In genomic region chr5:87268126-87268969, GRCh38 we compare ENCODE assay signal across 1 cellular context.
TF ChIP-seq lines count a peak whose summit lies in the region.

No MANE protein-coding gene starts in this region.

TF ChIP-seq in K562, 482 proteins besides CTCF, POLR2A, EP300 and RAD21 (continued from another document and continues in another):
- no peak for TF ChIP-seq ZNF707 (CRISPR knock-in tag; conservative IDR thresholded peaks at IDR 0.05)
- TF ChIP-seq NFIC (IDR thresholded peaks at IDR 0.05): no peak
- no peak for TF ChIP-seq SUPT5H (IDR thresholded peaks at IDR 0.05)
- TF ChIP-seq ZNF444 (CRISPR knock-in tag; IDR thresholded peaks at IDR 0.05): no peak
- TF ChIP-seq, protein P1, sequence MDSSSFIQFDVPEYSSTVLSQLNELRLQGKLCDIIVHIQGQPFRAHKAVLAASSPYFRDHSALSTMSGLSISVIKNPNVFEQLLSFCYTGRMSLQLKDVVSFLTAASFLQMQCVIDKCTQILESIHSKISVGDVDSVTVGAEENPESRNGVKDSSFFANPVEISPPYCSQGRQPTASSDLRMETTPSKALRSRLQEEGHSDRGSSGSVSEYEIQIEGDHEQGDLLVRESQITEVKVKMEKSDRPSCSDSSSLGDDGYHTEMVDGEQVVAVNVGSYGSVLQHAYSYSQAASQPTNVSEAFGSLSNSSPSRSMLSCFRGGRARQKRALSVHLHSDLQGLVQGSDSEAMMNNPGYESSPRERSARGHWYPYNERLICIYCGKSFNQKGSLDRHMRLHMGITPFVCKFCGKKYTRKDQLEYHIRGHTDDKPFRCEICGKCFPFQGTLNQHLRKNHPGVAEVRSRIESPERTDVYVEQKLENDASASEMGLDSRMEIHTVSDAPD (CRISPR knock-in tag; IDR thresholded peaks at IDR 0.05): no peak
- peak; percentile 15; the same call in 1 of the 2 replicates for TF ChIP-seq PHF8 (IDR thresholded peaks at IDR 0.05; ENCODE audit: borderline replicate concordance, low read length)
- TF ChIP-seq, protein P2, sequence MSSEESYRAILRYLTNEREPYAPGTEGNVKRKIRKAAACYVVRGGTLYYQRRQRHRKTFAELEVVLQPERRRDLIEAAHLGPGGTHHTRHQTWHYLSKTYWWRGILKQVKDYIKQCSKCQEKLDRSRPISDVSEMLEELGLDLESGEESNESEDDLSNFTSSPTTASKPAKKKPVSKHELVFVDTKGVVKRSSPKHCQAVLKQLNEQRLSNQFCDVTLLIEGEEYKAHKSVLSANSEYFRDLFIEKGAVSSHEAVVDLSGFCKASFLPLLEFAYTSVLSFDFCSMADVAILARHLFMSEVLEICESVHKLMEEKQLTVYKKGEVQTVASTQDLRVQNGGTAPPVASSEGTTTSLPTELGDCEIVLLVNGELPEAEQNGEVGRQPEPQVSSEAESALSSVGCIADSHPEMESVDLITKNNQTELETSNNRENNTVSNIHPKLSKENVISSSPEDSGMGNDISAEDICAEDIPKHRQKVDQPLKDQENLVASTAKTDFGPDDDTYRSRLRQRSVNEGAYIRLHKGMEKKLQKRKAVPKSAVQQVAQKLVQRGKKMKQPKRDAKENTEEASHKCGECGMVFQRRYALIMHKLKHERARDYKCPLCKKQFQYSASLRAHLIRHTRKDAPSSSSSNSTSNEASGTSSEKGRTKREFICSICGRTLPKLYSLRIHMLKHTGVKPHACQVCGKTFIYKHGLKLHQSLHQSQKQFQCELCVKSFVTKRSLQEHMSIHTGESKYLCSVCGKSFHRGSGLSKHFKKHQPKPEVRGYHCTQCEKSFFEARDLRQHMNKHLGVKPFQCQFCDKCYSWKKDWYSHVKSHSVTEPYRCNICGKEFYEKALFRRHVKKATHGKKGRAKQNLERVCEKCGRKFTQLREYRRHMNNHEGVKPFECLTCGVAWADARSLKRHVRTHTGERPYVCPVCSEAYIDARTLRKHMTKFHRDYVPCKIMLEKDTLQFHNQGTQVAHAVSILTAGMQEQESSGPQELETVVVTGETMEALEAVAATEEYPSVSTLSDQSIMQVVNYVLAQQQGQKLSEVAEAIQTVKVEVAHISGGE (CRISPR knock-in tag; IDR thresholded peaks at IDR 0.05): no peak
- no peak for TF ChIP-seq CBFB (CRISPR knock-in tag; IDR thresholded peaks at IDR 0.05)
- TF ChIP-seq USF1 (CRISPR knock-in tag; IDR thresholded peaks at IDR 0.05): no peak
- peak; percentile 67; the same call in 1 of the 2 replicates for TF ChIP-seq NKRF (IDR thresholded peaks at IDR 0.05; ENCODE audit: borderline replicate concordance)
- TF ChIP-seq ZKSCAN3 (CRISPR knock-in tag; IDR thresholded peaks at IDR 0.05): no peak
- TF ChIP-seq, protein P3, sequence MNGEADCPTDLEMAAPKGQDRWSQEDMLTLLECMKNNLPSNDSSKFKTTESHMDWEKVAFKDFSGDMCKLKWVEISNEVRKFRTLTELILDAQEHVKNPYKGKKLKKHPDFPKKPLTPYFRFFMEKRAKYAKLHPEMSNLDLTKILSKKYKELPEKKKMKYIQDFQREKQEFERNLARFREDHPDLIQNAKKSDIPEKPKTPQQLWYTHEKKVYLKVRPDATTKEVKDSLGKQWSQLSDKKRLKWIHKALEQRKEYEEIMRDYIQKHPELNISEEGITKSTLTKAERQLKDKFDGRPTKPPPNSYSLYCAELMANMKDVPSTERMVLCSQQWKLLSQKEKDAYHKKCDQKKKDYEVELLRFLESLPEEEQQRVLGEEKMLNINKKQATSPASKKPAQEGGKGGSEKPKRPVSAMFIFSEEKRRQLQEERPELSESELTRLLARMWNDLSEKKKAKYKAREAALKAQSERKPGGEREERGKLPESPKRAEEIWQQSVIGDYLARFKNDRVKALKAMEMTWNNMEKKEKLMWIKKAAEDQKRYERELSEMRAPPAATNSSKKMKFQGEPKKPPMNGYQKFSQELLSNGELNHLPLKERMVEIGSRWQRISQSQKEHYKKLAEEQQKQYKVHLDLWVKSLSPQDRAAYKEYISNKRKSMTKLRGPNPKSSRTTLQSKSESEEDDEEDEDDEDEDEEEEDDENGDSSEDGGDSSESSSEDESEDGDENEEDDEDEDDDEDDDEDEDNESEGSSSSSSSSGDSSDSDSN (IDR thresholded peaks at IDR 0.05; ENCODE audit: borderline replicate concordance in 1 of 2, low read depth in 2 of 2, low read length in 2 of 2): peak; percentile 69 to 87; a peak in 1 of 4 replicates
- no peak for TF ChIP-seq XRCC4 (IDR thresholded peaks at IDR 0.05; ENCODE audit: extremely low read depth, insufficient read depth, insufficient read length)
- TF ChIP-seq EWSR1 (IDR thresholded peaks at IDR 0.05; ENCODE audit: borderline replicate concordance, low read depth, partially characterized antibody): no peak
- peak; percentile 83 for TF ChIP-seq FIP1L1 (IDR thresholded peaks at IDR 0.05; ENCODE audit: low read depth, low read length, poor library complexity, severe bottlenecking)
- TF ChIP-seq YBX1 (IDR thresholded peaks at IDR 0.05): no peak
- TF ChIP-seq, protein P4, sequence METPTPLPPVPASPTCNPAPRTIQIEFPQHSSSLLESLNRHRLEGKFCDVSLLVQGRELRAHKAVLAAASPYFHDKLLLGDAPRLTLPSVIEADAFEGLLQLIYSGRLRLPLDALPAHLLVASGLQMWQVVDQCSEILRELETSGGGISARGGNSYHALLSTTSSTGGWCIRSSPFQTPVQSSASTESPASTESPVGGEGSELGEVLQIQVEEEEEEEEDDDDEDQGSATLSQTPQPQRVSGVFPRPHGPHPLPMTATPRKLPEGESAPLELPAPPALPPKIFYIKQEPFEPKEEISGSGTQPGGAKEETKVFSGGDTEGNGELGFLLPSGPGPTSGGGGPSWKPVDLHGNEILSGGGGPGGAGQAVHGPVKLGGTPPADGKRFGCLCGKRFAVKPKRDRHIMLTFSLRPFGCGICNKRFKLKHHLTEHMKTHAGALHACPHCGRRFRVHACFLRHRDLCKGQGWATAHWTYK (CRISPR knock-in tag; IDR thresholded peaks at IDR 0.05): no peak
- TF ChIP-seq, protein P5, sequence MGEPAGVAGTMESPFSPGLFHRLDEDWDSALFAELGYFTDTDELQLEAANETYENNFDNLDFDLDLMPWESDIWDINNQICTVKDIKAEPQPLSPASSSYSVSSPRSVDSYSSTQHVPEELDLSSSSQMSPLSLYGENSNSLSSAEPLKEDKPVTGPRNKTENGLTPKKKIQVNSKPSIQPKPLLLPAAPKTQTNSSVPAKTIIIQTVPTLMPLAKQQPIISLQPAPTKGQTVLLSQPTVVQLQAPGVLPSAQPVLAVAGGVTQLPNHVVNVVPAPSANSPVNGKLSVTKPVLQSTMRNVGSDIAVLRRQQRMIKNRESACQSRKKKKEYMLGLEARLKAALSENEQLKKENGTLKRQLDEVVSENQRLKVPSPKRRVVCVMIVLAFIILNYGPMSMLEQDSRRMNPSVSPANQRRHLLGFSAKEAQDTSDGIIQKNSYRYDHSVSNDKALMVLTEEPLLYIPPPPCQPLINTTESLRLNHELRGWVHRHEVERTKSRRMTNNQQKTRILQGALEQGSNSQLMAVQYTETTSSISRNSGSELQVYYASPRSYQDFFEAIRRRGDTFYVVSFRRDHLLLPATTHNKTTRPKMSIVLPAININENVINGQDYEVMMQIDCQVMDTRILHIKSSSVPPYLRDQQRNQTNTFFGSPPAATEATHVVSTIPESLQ (CRISPR knock-in tag; IDR thresholded peaks at IDR 0.05): no peak
- peak; percentile 52 for TF ChIP-seq TFAP4 (CRISPR knock-in tag; IDR thresholded peaks at IDR 0.05; ENCODE audit: borderline replicate concordance)
- TF ChIP-seq SIN3B (IDR thresholded peaks at IDR 0.05; ENCODE audit: low read depth): no peak
- no peak for TF ChIP-seq MEF2D (tag; conservative IDR thresholded peaks at IDR 0.05; ENCODE audit: low read depth)
- TF ChIP-seq RFX7 (CRISPR knock-in tag; IDR thresholded peaks at IDR 0.05): no peak
- no peak for TF ChIP-seq CBX8 (IDR thresholded peaks at IDR 0.05; ENCODE audit: borderline replicate concordance, extremely low read depth, low read depth, low read length, poor library complexity, severe bottlenecking)
- no peak for TF ChIP-seq DEAF1 (CRISPR knock-in tag; IDR thresholded peaks at IDR 0.05)
- 0 out of 2 replicates have a peak, but pooled peaks have one; percentile 8 for TF ChIP-seq TAF7 (tag; IDR thresholded peaks at IDR 0.05)
- TF ChIP-seq ZNF274 (IDR thresholded peaks at IDR 0.05; ENCODE audit: borderline replicate concordance, low read depth, low read length): no peak
- TF ChIP-seq MTA3 (IDR thresholded peaks at IDR 0.05; ENCODE audit: borderline replicate concordance): peak; percentile 86
- no peak for TF ChIP-seq NR2F6 (CRISPR knock-in tag; IDR thresholded peaks at IDR 0.05)
- no peak for TF ChIP-seq ZBTB8A (IDR thresholded peaks at IDR 0.05; ENCODE audit: partially characterized antibody)
- TF ChIP-seq RUNX1 (IDR thresholded peaks at IDR 0.05; ENCODE audit: low read depth): no peak
- TF ChIP-seq, protein P6, sequence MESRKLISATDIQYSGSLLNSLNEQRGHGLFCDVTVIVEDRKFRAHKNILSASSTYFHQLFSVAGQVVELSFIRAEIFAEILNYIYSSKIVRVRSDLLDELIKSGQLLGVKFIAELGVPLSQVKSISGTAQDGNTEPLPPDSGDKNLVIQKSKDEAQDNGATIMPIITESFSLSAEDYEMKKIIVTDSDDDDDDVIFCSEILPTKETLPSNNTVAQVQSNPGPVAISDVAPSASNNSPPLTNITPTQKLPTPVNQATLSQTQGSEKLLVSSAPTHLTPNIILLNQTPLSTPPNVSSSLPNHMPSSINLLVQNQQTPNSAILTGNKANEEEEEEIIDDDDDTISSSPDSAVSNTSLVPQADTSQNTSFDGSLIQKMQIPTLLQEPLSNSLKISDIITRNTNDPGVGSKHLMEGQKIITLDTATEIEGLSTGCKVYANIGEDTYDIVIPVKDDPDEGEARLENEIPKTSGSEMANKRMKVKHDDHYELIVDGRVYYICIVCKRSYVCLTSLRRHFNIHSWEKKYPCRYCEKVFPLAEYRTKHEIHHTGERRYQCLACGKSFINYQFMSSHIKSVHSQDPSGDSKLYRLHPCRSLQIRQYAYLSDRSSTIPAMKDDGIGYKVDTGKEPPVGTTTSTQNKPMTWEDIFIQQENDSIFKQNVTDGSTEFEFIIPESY (CRISPR knock-in tag; IDR thresholded peaks at IDR 0.05): no peak
